ENCODE assay signal across 9 cellular contexts in genomic region chr5:34656700-34657549, GRCh38. TPM values are rescaled to one million over a fixed set of nuclear protein-coding genes. Genes with fewer than 3 reads are reported as not detected.
A peak's percentile ranks its signal among the peaks of the same experiment; 100 is the strongest.
DNase-seq lines count a peak whose midpoint lies in the region; ATAC-seq, FAIRE-seq and TF ChIP-seq lines count a peak whose summit lies in the region.
"Had no signal": no experiment of that assay in that cellular context is flagged by ENCODE, and none has a peak within 500 bp of the region (broad histone marks: within the 10 kb centered on the region; RNA-seq: fewer than 3 reads in every experiment).

No MANE protein-coding gene starts in this region.

- POLR2A ChIA-PET in HepG2 (lab: Yijun Ruan, JAX) = interaction anchor here (0.6 to 2.6 kb wide), 6 partner anchors 10 to 259 kb away, joined by 3 to 9 read pairs (median 4); partner anchors contain the start of genes BRIX1, RAD1 and TTC23L

- H3K79me2 ChIP-seq in HepG2 (ENCODE audit: insufficient read depth, low read length) = peaks cover 11% of the 10 kb centered on the region

- H4K20me1 ChIP-seq in HepG2 (ENCODE audit: insufficient read depth, low read length) = no peaks in the 10 kb centered on the region

- 0% methylated on average over 11 of the region's 61 CpGs for WGBS in HepG2 (ENCODE audit: low lambda C conversion rate)

- H3K36me3 ChIP-seq in HepG2 (replicated peaks in 1 of 2; ENCODE audit: control insufficient read depth in 1 of 2, insufficient read depth in 2 of 2, low read length in 2 of 2) = no peaks in the 10 kb centered on the region
- H3K36me3 ChIP-seq in stomach smooth muscle (ENCODE audit: control insufficient read depth in 2 of 2, insufficient read depth in 2 of 2, low read length in 2 of 2) = no peaks in the 10 kb centered on the region

- no peak for TF ChIP-seq RAD21 in HepG2 (CRISPR knock-in tag; IDR thresholded peaks at IDR 0.05)

- peak overlapping the region; percentile 72 for H3K9ac ChIP-seq in HepG2 (ENCODE audit: insufficient read depth, low read depth, low read length)
- peak overlapping the region; percentile 76 to 96 for H3K9ac ChIP-seq in stomach smooth muscle (ENCODE audit: low read length in 2 of 2)

- DNase-seq in NCI-H2081 (lab: John Stamatoyannopoulos, UW) (peak; percentile 29 to 33), NCI-H2081 treated with DMSO at 0.1 percent for 48 hours (lab: John Stamatoyannopoulos, UW) (no peak), NOMO-1 treated with DMSO at 0.1 percent for 48 hours (lab: John Stamatoyannopoulos, UW; ENCODE audit: unreplicated experiment) (peak; percentile 50), caudate nucleus (lab: John Stamatoyannopoulos, UW) (peak in 16 of 61 donors; percentile 10 to 56 (median 27)), HepG2 (ENCODE audit: low spot score) (no peak), NCI-H128 (lab: John Stamatoyannopoulos, UW; ENCODE audit: unreplicated experiment) (no peak)
- DNase-seq: DND-41 had no signal

- in situ Hi-C loops in HepG2 (cut with HindIII; ENCODE audit: extremely low pct_ligation_motif_present, low pct_unique_long_range_greater_than_20kb) = loop anchor here (10.0 kb wide), 1 partner anchor 172 kb away; no protein-coding TSS in a partner anchor

- peak overlapping the region; percentile 85 to 88 (median 87) for H3K4me3 ChIP-seq in HepG2 (replicated peaks in 1 of 3; ENCODE audit: insufficient read depth in 1 of 3, low read depth in 2 of 3, low read length in 3 of 3)
- peak overlapping the region; percentile 77 to 86 for H3K4me3 ChIP-seq in stomach smooth muscle (ENCODE audit: low read length in 2 of 2)

- peak overlapping the region; percentile 96 for H3K4me2 ChIP-seq in HepG2 (ENCODE audit: low read depth, low read length)

- H2AFZ ChIP-seq in HepG2 (ENCODE audit: low read length) = no peak overlapping the region

- BruUV-seq in HepG2 (replicated peaks; lab: Mats Ljungman, UMichigan) = no TSS peak

- peaks cover 1 to 4% of the 10 kb centered on the region in 2 experiments; a peak in 3 of 5 replicates for H3K27me3 ChIP-seq in HepG2 (ENCODE audit: control insufficient read depth in 1 of 2, insufficient read depth in 2 of 2, low read length in 2 of 2)
- no peaks in the 10 kb centered on the region for H3K27me3 ChIP-seq in stomach smooth muscle (ENCODE audit: control insufficient read depth in 1 of 2, insufficient read depth in 2 of 2, low read length in 2 of 2)

- intact Hi-C loops in HepG2 (cut with micrococcal nuclease; ENCODE audit: unreplicated experiment) = loop anchor here (1.0 to 5.0 kb wide), 4 partner anchors 100 to 260 kb away; partner anchors contain the start of genes BRIX1, RAD1 and TTC23L

- TF ChIP-seq EP300 in HepG2 (IDR thresholded peaks at IDR 0.05; ENCODE audit: low read depth in 2 of 2, low read length in 2 of 2) (no peak), HepG2 (CRISPR knock-in tag; IDR thresholded peaks at IDR 0.05; ENCODE audit: borderline replicate concordance) (no peak)

- ATAC-seq in HepG2 = peak; percentile 55
- no peak for ATAC-seq in HG03097 (IDR thresholded peaks at IDR 0.05; ENCODE audit: low FRiP score, unreplicated experiment)

- TF ChIP-seq CTCF in HepG2 (CRISPR knock-in tag; IDR thresholded peaks at IDR 0.05) = no peak

- H3K27ac ChIP-seq in caudate nucleus (ENCODE audit: low read depth, low read length) (peak overlapping the region; percentile 62), HepG2 (ENCODE audit: extremely low read length, insufficient read depth, low read length) (peak overlapping the region; percentile 44), stomach smooth muscle (ENCODE audit: low read length) (peak overlapping the region; percentile 92)

- peaks cover 25% of the 10 kb centered on the region for H3K4me1 ChIP-seq in HepG2 (ENCODE audit: insufficient read depth, low read length)
- H3K4me1 ChIP-seq in stomach smooth muscle (ENCODE audit: control insufficient read depth, insufficient read depth, low read length) = peaks cover 19% of the 10 kb centered on the region

- no peak for TF ChIP-seq POLR2A in HepG2 (IDR thresholded peaks at IDR 0.05; ENCODE audit: insufficient read depth in 1 of 2, low read depth in 2 of 2, low read length in 2 of 2)

- no peak for FAIRE-seq in HepG2 (lab: Jason Lieb, UNC)

- CTCF ChIA-PET in HepG2 (lab: Yijun Ruan, JAX; ENCODE audit: low intra/inter-chr PET ratio, low total read pairs) = no interaction called here

- H3K9me3 ChIP-seq in HepG2 (ENCODE audit: low read length) = no peaks in the 10 kb centered on the region
- H3K9me3 ChIP-seq in stomach smooth muscle (ENCODE audit: control insufficient read depth in 2 of 2, low read length in 2 of 2) = no peaks in the 10 kb centered on the region

TF ChIP-seq in HepG2, 621 proteins besides CTCF, POLR2A, EP300 and RAD21 (continues in another document):
- TF ChIP-seq KDM5B (CRISPR knock-in tag; IDR thresholded peaks at IDR 0.05; ENCODE audit: borderline replicate concordance) (0 out of 2 replicates have a peak, but pooled peaks have one; percentile 2), SPEN (CRISPR knock-in tag; IDR thresholded peaks at IDR 0.05; ENCODE audit: low read depth) (peak; percentile 30; the same call in 1 of the 2 replicates), SOX6 (IDR thresholded peaks at IDR 0.05) (no peak), SOX6 (CRISPR knock-in tag; IDR thresholded peaks at IDR 0.05) (no peak), HIVEP1 (CRISPR knock-in tag; IDR thresholded peaks at IDR 0.05) (0 out of 2 replicates have a peak, but pooled peaks have one; percentile 17), ETS1 (CRISPR knock-in tag; IDR thresholded peaks at IDR 0.05) (no peak), HMG20A (CRISPR knock-in tag; IDR thresholded peaks at IDR 0.05; ENCODE audit: borderline replicate concordance) (no peak), ZNF18 (CRISPR knock-in tag; IDR thresholded peaks at IDR 0.05; ENCODE audit: insufficient replicate concordance) (peak; percentile 10), SMAD1 (CRISPR knock-in tag; IDR thresholded peaks at IDR 0.05; ENCODE audit: borderline replicate concordance, low read depth) (0 out of 2 replicates have a peak, but pooled peaks have one; percentile 34), KLF6 (CRISPR knock-in tag; IDR thresholded peaks at IDR 0.05) (0 out of 2 replicates have a peak, but pooled peaks have one; percentile 2), MXD1 (CRISPR knock-in tag; IDR thresholded peaks at IDR 0.05) (0 out of 2 replicates have a peak, but pooled peaks have one; percentile 69), KLF16 (CRISPR knock-in tag; IDR thresholded peaks at IDR 0.05) (0 out of 4 replicates have a peak, but pooled peaks of 1 of the 2 experiments have one; percentile 18), ZNF768 (CRISPR knock-in tag; IDR thresholded peaks at IDR 0.05) (peak; percentile 50)

RNA-seq across cellular contexts. Expression of gene RAI14, which starts 0.8 kb away (rescaled TPM):
- 18.2 and 26.6 TPM in 2 replicates for total RNA-seq in HepG2 (2016; rRNA removed; fragmentation: Illumina TruSeq; extraction: Trizol)
- total RNA-seq in HepG2 (2016; cell fraction: cytosol; rRNA removed; fragmentation: Illumina TruSeq; extraction: Trizol; ENCODE audit: low read depth) = 2.0 and 2.7 TPM in 2 replicates
- 18.6 and 25.3 TPM in 2 replicates for total RNA-seq in HepG2 (2016; cell fraction: insoluble cytoplasmic fraction; rRNA removed; fragmentation: Illumina TruSeq; extraction: Trizol)
- 10.1 and 10.7 TPM in 2 replicates for total RNA-seq in HepG2 (2016; cell fraction: membrane; rRNA removed; fragmentation: Illumina TruSeq; extraction: Trizol)
- total RNA-seq in HepG2 (2016; cell fraction: nucleus; rRNA removed; fragmentation: Illumina TruSeq; extraction: Trizol) = 12.7 and 16.1 TPM in 2 replicates
- 12.3 and 12.6 TPM in 2 replicates for polyA plus RNA-seq in HepG2 (2011; rRNA removed)
- polyA plus RNA-seq in HepG2 (2011; cell fraction: cytosol; rRNA removed) = 8.2 and 17.6 TPM in 2 replicates
- polyA plus RNA-seq in HepG2 (2011; cell fraction: nucleus; rRNA removed) = 9.7 and 9.9 TPM in 2 replicates
- polyA plus RNA-seq in HepG2 (2012) = 9.8 and 13.8 TPM in 2 replicates
- polyA plus RNA-seq in HepG2 (2016; cell fraction: cytosol; fragmentation: Illumina TruSeq; extraction: Trizol; ENCODE audit: low read depth) = 2.3 and 2.9 TPM in 2 replicates
- 21.5 and 21.9 TPM in 2 replicates for polyA plus RNA-seq in HepG2 (2016; cell fraction: insoluble cytoplasmic fraction; fragmentation: Illumina TruSeq; extraction: Trizol; ENCODE audit: low read depth)
- 4.3 and 5.3 TPM in 2 replicates for polyA plus RNA-seq in HepG2 (2016; cell fraction: membrane; fragmentation: Illumina TruSeq; extraction: Trizol; ENCODE audit: low read depth)
- polyA plus RNA-seq in HepG2 (2016; cell fraction: nucleus; fragmentation: Illumina TruSeq; extraction: Trizol; ENCODE audit: insufficient read depth, low read depth) = 12.4 and 16.3 TPM in 2 replicates
- polyA minus RNA-seq in HepG2 (2011; rRNA and poly(A)+ RNA removed; ENCODE audit: low replicate concordance) = 23.8 and 42.0 TPM in 2 replicates
- polyA minus RNA-seq in HepG2 (2011; cell fraction: cytosol; rRNA and poly(A)+ RNA removed) = 5.7 and 14.3 TPM in 2 replicates
- 13.2 and 14.3 TPM in 2 replicates for polyA minus RNA-seq in HepG2 (2011; cell fraction: nucleus; rRNA and poly(A)+ RNA removed)

Comparison
In these comparisons a context has a peak if more than half of its experiments do, and no peak if none do; other contexts are left out.
1. DNase-seq: peak in NCI-H2081 (2 of 2) and NOMO-1 treated with DMSO at 0.1 percent for 48 hours (single experiment); none in NCI-H2081 treated with DMSO at 0.1 percent for 48 hours (single experiment), HepG2 (single experiment) and NCI-H128 (single experiment).
2. Peak in every context shown above with its lines, with median percentiles within 50 percentile points of each other: H3K27ac ChIP-seq.